ENCODE assay signal across 8 cellular contexts in the genomic region with DNA sequence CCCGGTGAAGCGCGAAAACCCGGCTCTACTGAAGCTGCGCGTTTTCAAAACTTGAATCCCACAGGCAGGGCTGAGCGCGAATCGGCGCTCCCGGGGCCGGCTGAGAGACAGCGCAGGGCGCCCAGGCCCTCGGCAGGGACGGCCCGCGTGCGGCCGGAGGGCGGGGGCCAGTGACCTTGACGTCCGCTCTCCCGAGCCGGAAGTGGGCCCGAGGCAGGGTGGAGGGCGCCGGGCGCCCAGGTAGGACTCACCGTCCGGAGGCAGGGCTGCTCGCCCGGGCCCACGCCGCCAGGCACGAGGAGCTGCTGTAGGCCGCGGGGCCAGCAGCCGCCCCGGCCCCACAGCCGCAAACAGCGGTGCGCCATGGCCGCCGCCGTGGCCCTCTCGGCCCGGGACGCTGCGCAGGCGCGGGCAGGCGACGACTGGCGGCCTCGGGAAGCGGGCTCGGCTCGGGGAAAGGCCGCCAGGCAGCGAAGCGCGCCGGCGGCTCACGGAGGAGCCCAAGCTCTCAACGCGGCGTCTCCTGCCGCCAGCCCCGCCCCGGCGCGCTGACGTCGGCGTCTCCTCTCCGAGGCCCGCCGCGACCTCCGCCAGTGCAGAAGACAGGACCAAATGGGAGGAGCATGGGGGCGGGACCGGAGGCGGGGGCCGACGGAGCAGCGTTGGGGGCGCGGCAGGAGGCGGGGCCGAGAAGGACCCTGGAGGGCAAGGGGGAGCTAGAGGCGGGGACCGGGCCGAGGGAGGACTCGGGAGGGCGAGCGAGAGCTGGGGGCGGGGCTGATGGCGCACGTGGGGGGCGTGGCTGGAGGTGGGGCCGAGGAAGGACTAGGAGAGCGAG. TPM values are rescaled to one million over a fixed set of nuclear protein-coding genes. Genes with fewer than 3 reads are reported as not detected.
DNase-seq lines count a peak whose midpoint lies in the region; ATAC-seq and TF ChIP-seq lines count a peak whose summit lies in the region.

Gene AFG3L2 (minus strand): TSS at position 510 of the 838 bp plus-strand sequence. CDS start 145 bp downstream, at position 365.

- DNase-seq in NCI-H146 treated with DMSO at 0.1 percent for 48 hours (lab: John Stamatoyannopoulos, UW; ENCODE audit: unreplicated experiment) (peak; percentile 100), T-helper 1 cell (peak; percentile 99 to 100 (median 100)), adrenal gland (peak; percentile 99 to 100 (median 100)), heart left ventricle (peak; percentile 100), posterior cingulate gyrus (peak; percentile 99 to 100 (median 100)), type B pancreatic cell (ENCODE audit: extremely low spot score, unreplicated experiment) (peak; percentile 100)

- H3K4me3 Mint-ChIP-seq in type B pancreatic cell: peak within 1 kb of the TSS; percentile 96

- intact Hi-C loops in adrenal gland (cut with DNase I) (loop anchor here in 1 of 2 donors (10.0 kb wide), 1 partner anchor 62 kb away; no protein-coding TSS in a partner anchor), heart left ventricle (cut with DNase I) (loop anchor here in 8 of 10 donors (1.0 to 10.0 kb wide), 11 partner anchors 30 to 570 kb away; partner anchors contain the start of genes SEH1L (in 2 of the 8), SPIRE1 (in 2 of the 8), PRELID3A (in 1 of the 8) and PTPN2 (in 1 of the 8)), posterior cingulate gyrus (cut with DNase I) (loop anchor here (1.0 kb wide), 1 partner anchor 281 kb away; the partner anchor contains the start of gene SPIRE1)

- TF ChIP-seq CTCF in adrenal gland (IDR thresholded peaks at IDR 0.05): no peak
- no peak for TF ChIP-seq CTCF in heart left ventricle (IDR thresholded peaks at IDR 0.05)
- no peak for TF ChIP-seq CTCF in type B pancreatic cell (conservative IDR thresholded peaks at IDR 0.05)

- peak; percentile 82 for ATAC-seq in HG02884 (IDR thresholded peaks at IDR 0.05; ENCODE audit: unreplicated experiment)
- peak; percentile 88 to 95 (median 92) for ATAC-seq in heart left ventricle

- H3K9me3 Mint-ChIP-seq in type B pancreatic cell: no peaks in the 10 kb centered on the region

- H3K4me1 Mint-ChIP-seq in type B pancreatic cell (ENCODE audit: unreplicated experiment): peaks cover 31% of the 10 kb centered on the region

- no peaks in the 10 kb centered on the region for H3K27me3 ChIP-seq in adrenal gland
- no peaks in the 10 kb centered on the region for H3K27me3 ChIP-seq in heart left ventricle

- H3K27ac ChIP-seq in adrenal gland (peak within 1 kb of the TSS; percentile 94 to 100 (median 100)), heart left ventricle (peak within 1 kb of the TSS; percentile 93 to 100 (median 99))

- TF ChIP-seq POLR2A in GM15510 (IDR thresholded peaks at IDR 0.05; ENCODE audit: borderline replicate concordance, extremely low read depth, insufficient read length) (peak; percentile 99), adrenal gland (IDR thresholded peaks at IDR 0.05) (peak; percentile 94 to 97), heart left ventricle (IDR thresholded peaks at IDR 0.05) (peak; percentile 82 to 98)

- peak within 1 kb of the TSS; percentile 22 to 94 (median 66) for H3K4me3 ChIP-seq in adrenal gland
- H3K4me3 ChIP-seq in heart left ventricle: peak within 1 kb of the TSS; percentile 58 to 95 (median 84)

- H3K36me3 ChIP-seq in adrenal gland (replicated peaks in 1 of 2): no peaks in the 10 kb centered on the region
- no peaks in the 10 kb centered on the region for H3K36me3 ChIP-seq in heart left ventricle

- peaks cover 20 to 45% of the 10 kb centered on the region in 2 donors for H3K4me1 ChIP-seq in adrenal gland (replicated peaks in 1 of 2)
- H3K4me1 ChIP-seq in heart left ventricle: peaks cover 0 to 50% (median 37%) of the 10 kb centered on the region in 12 donors

- H3K9me3 ChIP-seq in adrenal gland (replicated peaks in 1 of 3) (no peaks in the 10 kb centered on the region), heart left ventricle (peaks cover 0 to 2% (median 0%) of the 10 kb centered on the region in 12 donors)

- no peaks in the 10 kb centered on the region for H3K27me3 Mint-ChIP-seq in type B pancreatic cell

- WGBS in adrenal gland, 4 donors: 0 to 1% (median 0%) methylated on average over 2 to 104 of the region's 104 CpGs
- WGBS in heart left ventricle, 4 donors: 0 to 1% (median 1%) methylated on average over 31 to 104 of the region's 104 CpGs

- H3K27ac Mint-ChIP-seq in type B pancreatic cell: peak within 1 kb of the TSS; percentile 98

- peaks cover 4% of the 10 kb centered on the region for H3K36me3 Mint-ChIP-seq in type B pancreatic cell

RNA-seq across cellular contexts. Expression of gene AFG3L2, which starts in this region (rescaled TPM):
- 10 to 100 TPM; 41.0 to 68.7 (median 47.4) TPM for total RNA-seq in adrenal gland
- polyA plus RNA-seq in adrenal gland: 10 to 100 TPM; 15.6 to 59.2 (median 19.9) TPM
- 100 to 1,000 TPM; 107 to 174 (median 142) TPM for total RNA-seq in heart left ventricle
- polyA plus RNA-seq in heart left ventricle: 10 to 100 TPM; 59.9 to 89.4 TPM
- total RNA-seq in type B pancreatic cell (ENCODE audit: low replicate concordance): 56.0 and 62.6 TPM in 2 replicates

Comparison
In these comparisons a context has a peak if more than half of its experiments do, and no peak if none do; other contexts are left out.
1. Peak in every context shown above with its lines: DNase-seq, ATAC-seq, H3K4me3 ChIP-seq and H3K27ac ChIP-seq.